17 cellular contexts compared by ENCODE assay signal in the genomic region with DNA sequence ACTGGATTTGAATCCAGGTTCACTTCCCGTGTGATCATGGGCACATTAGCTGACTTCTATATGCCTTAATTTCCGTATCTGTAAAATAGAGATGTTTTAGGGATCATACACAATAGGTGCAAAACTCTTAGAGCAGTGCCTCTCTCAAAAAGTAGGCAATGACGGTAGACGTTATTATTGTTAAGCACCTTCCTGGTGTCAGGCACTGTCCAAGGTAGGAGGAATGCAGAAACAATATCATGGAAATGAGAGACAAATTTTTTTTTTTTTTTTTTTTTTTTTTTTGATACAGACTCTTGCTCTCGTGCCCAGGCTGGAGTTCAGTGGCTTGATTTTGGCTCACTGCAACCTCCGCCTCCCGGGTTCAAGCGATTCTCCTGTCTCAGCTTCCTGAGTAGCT. TPM values are rescaled to one million over a fixed set of nuclear protein-coding genes. Genes with fewer than 3 reads are reported as not detected.
A peak's percentile ranks its signal among the peaks of the same experiment; 100 is the strongest.
DNase-seq lines count a peak whose midpoint lies in the region; ATAC-seq lines count a peak whose summit lies in the region.
"Had no signal": no experiment of that assay in that cellular context is flagged by ENCODE, and none has a peak within 500 bp of the region (broad histone marks: within the 10 kb centered on the region; RNA-seq: fewer than 3 reads in every experiment).

No MANE protein-coding gene starts in this region.

- no peak overlapping the region for H3K9ac ChIP-seq in trophoblast cell (ENCODE audit: low read length)
- H3K9ac ChIP-seq: BLaER1 treated with 17β-estradiol and CSF1 and Interleukin-3, amounts not matched to agents 10 nM and 100 nM had no signal

- H2BK12ac ChIP-seq in trophoblast cell (ENCODE audit: low read length) = no peak overlapping the region

- H4K12ac ChIP-seq in trophoblast cell (ENCODE audit: low read depth, low read length) = no peak overlapping the region

- peak overlapping the region; percentile 75 for H3K27ac Mint-ChIP-seq in activated naive CD8-positive, alpha-beta T cell
- H3K27ac Mint-ChIP-seq in activated naive CD8-positive, alpha-beta T cell treated with anti-CD3 and anti-CD28 coated beads for 36 hours = no peak overlapping the region
- no peak overlapping the region for H3K27ac Mint-ChIP-seq in T-helper 17 cell
- peak overlapping the region; percentile 37 for H3K27ac Mint-ChIP-seq in dendritic cell treated with granulocyte-macrophage colony-stimulating factor and Interleukin-4, amounts not matched to agents 40 ng/mL and 50 ng/mL, for 4 days
- H3K27ac Mint-ChIP-seq: HFFc6 had no signal

- no peak overlapping the region for H3K4me3 ChIP-seq in trophoblast cell (ENCODE audit: low read depth, low read length)
- H3K4me3 ChIP-seq: BLaER1 treated with 17β-estradiol and CSF1 and Interleukin-3, amounts not matched to agents 10 nM and 100 nM; HAP-1 had no signal

- intact Hi-C loops in dendritic cell treated with granulocyte-macrophage colony-stimulating factor and Interleukin-4, amounts not matched to agents 40 ng/mL and 50 ng/mL, for 4 days (cut with micrococcal nuclease) = loop anchor here (10.0 kb wide), 1 partner anchor 56 kb away; no protein-coding TSS in a partner anchor
- intact Hi-C loops in cardiac septum (cut with DNase I) = loop anchor here (10.0 kb wide), 2 partner anchors 184 to 294 kb away; a partner anchor contains a TSS

- H4K8ac ChIP-seq in trophoblast cell (ENCODE audit: low read depth, low read length) = no peak overlapping the region

- peak overlapping the region; percentile 40 for H3K4me3 Mint-ChIP-seq in activated naive CD8-positive, alpha-beta T cell
- no peak overlapping the region for H3K4me3 Mint-ChIP-seq in activated naive CD8-positive, alpha-beta T cell treated with anti-CD3 and anti-CD28 coated beads for 36 hours
- H3K4me3 Mint-ChIP-seq in T-helper 17 cell = peak overlapping the region; percentile 5
- no peak overlapping the region for H3K4me3 Mint-ChIP-seq in dendritic cell treated with granulocyte-macrophage colony-stimulating factor and Interleukin-4, amounts not matched to agents 40 ng/mL and 50 ng/mL, for 4 days
- H3K4me3 Mint-ChIP-seq: HFFc6 had no signal

- H3K79me2 ChIP-seq in trophoblast cell (ENCODE audit: control insufficient read depth, insufficient read depth, low read length, poor library complexity) = peaks cover 4% of the 10 kb centered on the region

- H3K27ac ChIP-seq in trophoblast cell (ENCODE audit: low read depth, low read length) = no peak overlapping the region
- H3K27ac ChIP-seq: BLaER1 treated with 17β-estradiol and CSF1 and Interleukin-3, amounts not matched to agents 10 nM and 100 nM had no signal

- DNase-seq in activated naive CD8-positive, alpha-beta T cell treated with anti-CD3 and anti-CD28 coated beads for 36 hours = no peak
- DNase-seq in T-helper 17 cell (no peak), trophoblast cell (no peak), cerebellar nuclear complex (lab: John Stamatoyannopoulos, UW) (no peak), cardiac septum (ENCODE audit: low spot score) (no peak), putamen (ENCODE audit: low spot score) (no peak)
- DNase-seq: 8988T; ACHN; Calu3; CD4-positive, CD25-positive, alpha-beta regulatory T cell; DMS 273 treated with DMSO at 0.1 percent for 48 hours; GOT3; HFFc6 had no signal

- H3K4me1 Mint-ChIP-seq in activated naive CD8-positive, alpha-beta T cell (ENCODE audit: low read depth) = peaks cover 79% of the 10 kb centered on the region
- H3K4me1 Mint-ChIP-seq in activated naive CD8-positive, alpha-beta T cell treated with anti-CD3 and anti-CD28 coated beads for 36 hours = peaks cover 59% of the 10 kb centered on the region
- H3K4me1 Mint-ChIP-seq in T-helper 17 cell = peaks cover 47% of the 10 kb centered on the region
- H3K4me1 Mint-ChIP-seq in dendritic cell treated with granulocyte-macrophage colony-stimulating factor and Interleukin-4, amounts not matched to agents 40 ng/mL and 50 ng/mL, for 4 days (ENCODE audit: low read depth) = peaks cover 47% of the 10 kb centered on the region

- no peak for ATAC-seq in T-helper 17 cell

- H3K9me3 ChIP-seq in T-helper 17 cell (ENCODE audit: control insufficient read depth, low read length, poor library complexity, severe bottlenecking) = no peaks in the 10 kb centered on the region
- no peaks in the 10 kb centered on the region for H3K9me3 ChIP-seq in trophoblast cell (ENCODE audit: insufficient read depth, low read depth, low read length)
- H3K9me3 ChIP-seq: HAP-1 had no signal

- H3K27me3 Mint-ChIP-seq in activated naive CD8-positive, alpha-beta T cell = no peaks in the 10 kb centered on the region
- no peaks in the 10 kb centered on the region for H3K27me3 Mint-ChIP-seq in activated naive CD8-positive, alpha-beta T cell treated with anti-CD3 and anti-CD28 coated beads for 36 hours
- H3K27me3 Mint-ChIP-seq in T-helper 17 cell = no peaks in the 10 kb centered on the region
- H3K27me3 Mint-ChIP-seq in dendritic cell treated with granulocyte-macrophage colony-stimulating factor and Interleukin-4, amounts not matched to agents 40 ng/mL and 50 ng/mL, for 4 days = no peaks in the 10 kb centered on the region
- H3K27me3 Mint-ChIP-seq: CD4-positive, CD25-positive, alpha-beta regulatory T cell had no signal

- H2AFZ ChIP-seq in trophoblast cell (ENCODE audit: insufficient read depth, low read length, poor library complexity) = no peak overlapping the region

- H3K18ac ChIP-seq in trophoblast cell (ENCODE audit: low read length) = no peak overlapping the region

- H3K79me1 ChIP-seq in trophoblast cell (ENCODE audit: low read length) = peaks cover 2% of the 10 kb centered on the region

- H3K4me2 ChIP-seq in trophoblast cell (ENCODE audit: low read length) = no peak overlapping the region
- H3K4me2 ChIP-seq: BLaER1 treated with 17β-estradiol and CSF1 and Interleukin-3, amounts not matched to agents 10 nM and 100 nM had no signal

- H3K36me3 ChIP-seq in trophoblast cell (ENCODE audit: control insufficient read depth in 1 of 2, insufficient read depth in 2 of 2, low read length in 2 of 2) = peaks cover 2 to 7% of the 10 kb centered on the region in 2 experiments

- no peak overlapping the region for H2AK5ac ChIP-seq in trophoblast cell (ENCODE audit: low read length)

- WGBS in trophoblast cell (ENCODE audit: extremely low coverage, insufficient coverage, insufficient read length) = no CpG with 5 or more reads among the region's 8 CpGs

- peak overlapping the region; percentile 83 for H3K4ac ChIP-seq in trophoblast cell (ENCODE audit: low read depth, low read length)

- no peak overlapping the region for H4K91ac ChIP-seq in trophoblast cell (ENCODE audit: low read depth, low read length)

- no peak overlapping the region for H2BK120ac ChIP-seq in trophoblast cell (ENCODE audit: insufficient read depth, low read length, poor library complexity)

- no peak overlapping the region for H3K14ac ChIP-seq in trophoblast cell (ENCODE audit: low read length)

- no peak overlapping the region for H3K23ac ChIP-seq in trophoblast cell (ENCODE audit: low read length)

- H3K4me1 ChIP-seq in trophoblast cell (ENCODE audit: control insufficient read depth in 1 of 2, insufficient read depth in 2 of 2, low read length in 2 of 2) = peaks cover 0 to 3% of the 10 kb centered on the region in 2 experiments

- no peak overlapping the region for H2BK5ac ChIP-seq in trophoblast cell (ENCODE audit: low read depth, low read length, poor library complexity)

- no peaks in the 10 kb centered on the region for H3K27me3 ChIP-seq in trophoblast cell (ENCODE audit: insufficient read depth, low read length)
- H3K27me3 ChIP-seq: BLaER1 treated with 17β-estradiol and CSF1 and Interleukin-3, amounts not matched to agents 10 nM and 100 nM had no signal

- H3K36me3 Mint-ChIP-seq in activated naive CD8-positive, alpha-beta T cell = peaks cover 9% of the 10 kb centered on the region
- peaks cover 32% of the 10 kb centered on the region for H3K36me3 Mint-ChIP-seq in activated naive CD8-positive, alpha-beta T cell treated with anti-CD3 and anti-CD28 coated beads for 36 hours
- peaks cover 5% of the 10 kb centered on the region for H3K36me3 Mint-ChIP-seq in T-helper 17 cell (ENCODE audit: low read depth)
- H3K36me3 Mint-ChIP-seq in dendritic cell treated with granulocyte-macrophage colony-stimulating factor and Interleukin-4, amounts not matched to agents 40 ng/mL and 50 ng/mL, for 4 days (ENCODE audit: low read depth) = peaks cover 61% of the 10 kb centered on the region

- no peaks in the 10 kb centered on the region for H3K9me3 Mint-ChIP-seq in activated naive CD8-positive, alpha-beta T cell (ENCODE audit: low read depth)
- H3K9me3 Mint-ChIP-seq in activated naive CD8-positive, alpha-beta T cell treated with anti-CD3 and anti-CD28 coated beads for 36 hours = no peaks in the 10 kb centered on the region
- no peaks in the 10 kb centered on the region for H3K9me3 Mint-ChIP-seq in dendritic cell treated with granulocyte-macrophage colony-stimulating factor and Interleukin-4, amounts not matched to agents 40 ng/mL and 50 ng/mL, for 4 days
- H3K9me3 Mint-ChIP-seq: HFFc6 had no signal

RNA-seq across cellular contexts. Expression of a gene that starts 8.1 kb away (rescaled TPM):
- total RNA-seq in activated naive CD8-positive, alpha-beta T cell treated with anti-CD3 and anti-CD28 coated beads for 36 hours = 10 to 100 TPM; 80.3 to 82.6 TPM
- total RNA-seq in T-helper 17 cell (10 to 100 TPM; 73.7 to 87.4 TPM), cardiac septum (50.2 TPM)
- 92.6 and 97.8 TPM in 2 replicates for polyA plus RNA-seq in trophoblast cell (2013)

Comparison
In these comparisons a context has a peak if more than half of its experiments do, and no peak if none do; other contexts are left out.
1. H3K27ac Mint-ChIP-seq: peak in activated naive CD8-positive, alpha-beta T cell (single experiment) and dendritic cell treated with granulocyte-macrophage colony-stimulating factor and Interleukin-4, amounts not matched to agents 40 ng/mL and 50 ng/mL, for 4 days (single experiment); none in activated naive CD8-positive, alpha-beta T cell treated with anti-CD3 and anti-CD28 coated beads for 36 hours (single experiment) and T-helper 17 cell (single experiment).
2. H3K4me3 Mint-ChIP-seq: peak in activated naive CD8-positive, alpha-beta T cell (single experiment) and T-helper 17 cell (single experiment); none in activated naive CD8-positive, alpha-beta T cell treated with anti-CD3 and anti-CD28 coated beads for 36 hours (single experiment) and dendritic cell treated with granulocyte-macrophage colony-stimulating factor and Interleukin-4, amounts not matched to agents 40 ng/mL and 50 ng/mL, for 4 days (single experiment).